ENCODE assay signal across 13 cellular contexts in the genomic region with DNA sequence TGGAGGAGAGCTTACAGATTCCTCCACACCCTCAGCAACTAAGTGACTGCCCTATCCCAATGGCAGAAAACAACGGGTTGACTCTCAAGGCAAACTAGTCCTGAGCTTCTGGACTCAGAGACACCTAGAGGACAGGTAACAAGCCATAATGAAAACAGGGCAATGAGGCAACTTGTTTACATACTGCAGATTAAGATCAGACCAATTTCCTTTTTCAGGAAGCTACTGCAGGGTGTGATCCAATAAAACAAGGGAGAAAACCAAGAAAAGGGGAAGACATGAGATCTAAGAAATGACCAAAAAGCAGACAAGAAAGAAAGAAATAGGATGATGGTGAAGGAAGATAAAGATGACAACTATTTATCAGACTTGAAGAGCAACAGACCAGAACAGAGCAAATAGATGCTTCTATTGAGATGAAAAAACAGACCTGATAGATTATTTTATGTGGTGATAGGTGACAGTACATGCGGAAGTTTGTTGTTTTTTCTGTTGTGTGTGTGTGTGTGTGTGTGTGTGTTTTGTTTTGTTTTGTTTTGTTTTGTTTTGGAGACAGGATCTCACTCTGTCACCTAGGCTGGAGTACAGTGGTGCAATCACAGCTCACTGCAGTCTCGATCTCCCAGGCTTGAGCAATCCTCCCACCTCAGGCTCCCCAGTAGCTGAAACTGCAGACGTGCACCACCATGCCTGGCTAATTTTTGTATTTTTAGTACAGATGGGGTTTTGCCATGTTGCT.
"Had no signal": no experiment of that assay in that cellular context is flagged by ENCODE, and none has a peak within 500 bp of the region (broad histone marks: within the 10 kb centered on the region; RNA-seq: fewer than 3 reads in every experiment).

No MANE protein-coding gene starts in this region.

- H3K9me3 ChIP-seq: transverse colon had no signal

- H3K27ac ChIP-seq: body of pancreas, epithelial cell of prostate, parathyroid adenoma, transverse colon had no signal

- H3K4me3 ChIP-seq: body of pancreas, transverse colon had no signal

- ATAC-seq: body of pancreas had no signal

- H3K4me1 ChIP-seq: body of pancreas, parathyroid adenoma, transverse colon had no signal

- FAIRE-seq: kidney had no signal

- H3K27me3 ChIP-seq: body of pancreas, transverse colon had no signal

- H3K36me3 ChIP-seq: transverse colon had no signal

- DNase-seq: activated CD4-positive, alpha-beta T cell treated with anti-CD3 and anti-CD28 coated beads, Interleukin-2, amount 50 U/mL, for 48 hours; activated CD4-positive, CD25-positive, alpha-beta regulatory T cell treated with anti-CD3 and anti-CD28 coated beads, Interleukin-2, amount 50 U/mL, for 72 hours; activated naive CD4-positive, alpha-beta T cell treated with anti-CD3 and anti-CD28 coated beads, Interleukin-2, amount 10 ng/mL, durations not matched to agents 7 days and 5 days; amniotic stem cell; body of pancreas; effector memory CD4-positive, alpha-beta T cell; kidney; retina; stimulated activated CD4-positive, alpha-beta T cell treated with anti-CD3 and anti-CD28 coated beads, Interleukin-4, amount 100 ng/mL, for 4 hours; substantia nigra; transverse colon had no signal
